Comparison of ENCODE assay signal across 18 cellular contexts in the genomic region with DNA sequence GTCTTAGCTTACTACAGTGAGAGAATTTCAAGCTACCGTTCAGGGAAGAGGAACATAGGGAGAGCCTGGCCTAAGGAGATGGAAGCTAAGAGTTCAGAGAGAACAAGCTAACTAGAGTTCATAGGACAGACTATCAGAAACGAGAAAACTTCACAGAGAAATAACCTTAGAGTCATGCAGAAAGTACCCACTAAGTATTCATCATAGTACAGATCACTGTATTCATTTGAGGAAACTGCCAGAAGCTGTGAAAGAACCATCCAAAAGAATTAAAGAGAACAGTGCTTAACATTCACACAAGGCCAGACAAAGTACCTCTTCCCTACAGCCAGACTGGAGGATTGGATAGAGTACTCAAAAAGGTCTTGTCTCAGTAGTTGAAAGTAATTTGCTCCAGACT.
DNase-seq lines count a peak whose midpoint lies in the region; ATAC-seq, FAIRE-seq and TF ChIP-seq lines count a peak whose summit lies in the region.
"Had no signal": no experiment of that assay in that cellular context is flagged by ENCODE, and none has a peak within 500 bp of the region (broad histone marks: within the 10 kb centered on the region; RNA-seq: fewer than 3 reads in every experiment).

No MANE protein-coding gene starts in this region.

- H3K4me1 ChIP-seq in OCI-LY3 (ENCODE audit: low read length) = peaks cover 16% of the 10 kb centered on the region

- no peak for FAIRE-seq in GM19239 (lab: Jason Lieb, UNC)
- FAIRE-seq: D721Med, K562 had no signal

- no peak overlapping the region for H3K4me3 ChIP-seq in OCI-LY3 (ENCODE audit: low read length)
- H3K4me3 ChIP-seq: K562, PC-9 had no signal

- no peak overlapping the region for H3K9ac ChIP-seq in OCI-LY3 (ENCODE audit: low read length)

- DNase-seq in stimulated activated effector memory CD8-positive, alpha-beta T cell treated with anti-CD3 and anti-CD28 coated beads, Interleukin-12 subunit alpha, Interleukin-12 subunit beta, amount 100 ng/mL, for 72 hours (ENCODE audit: low spot score in 2 of 2) = no peak
- DNase-seq in GM19239 (ENCODE audit: insufficient read length, low spot score) = no peak
- DNase-seq: CD8-positive, alpha-beta T cell; DMS79 treated with DMSO at 0.1 percent for 48 hours; GDM1; NCI-H146; NCI-H2081 treated with DMSO at 0.1 percent for 48 hours; NCI-H526 treated with DMSO at 0.1 percent for 48 hours; PC-9; T-helper 1 cell had no signal

- H3K9me3 ChIP-seq in OCI-LY3 (ENCODE audit: insufficient read depth, low read length) = no peaks in the 10 kb centered on the region; the same call in 1 of the 2 replicates

- no peaks in the 10 kb centered on the region for H3K79me2 ChIP-seq in OCI-LY3 (ENCODE audit: low read length)

- peak overlapping the region; percentile 62 for H2AFZ ChIP-seq in OCI-LY3 (ENCODE audit: low read depth, low read length)

- no peaks in the 10 kb centered on the region for H4K20me1 ChIP-seq in OCI-LY3 (ENCODE audit: insufficient read depth, low read length)

- peak overlapping the region; percentile 18; the same call in 1 of the 2 replicates for H3K27ac ChIP-seq in OCI-LY3 (ENCODE audit: low read length)
- H3K27ac ChIP-seq: HL-60, PC-9 had no signal

- no peaks in the 10 kb centered on the region for H3K36me3 Mint-ChIP-seq in stimulated activated effector memory CD8-positive, alpha-beta T cell treated with anti-CD3 and anti-CD28 coated beads, Interleukin-12 subunit alpha, Interleukin-12 subunit beta, amount 100 ng/mL, for 72 hours
- H3K36me3 Mint-ChIP-seq: CD8-positive, alpha-beta T cell had no signal

- H3K27me3 ChIP-seq in OCI-LY3 (ENCODE audit: low read depth, low read length) = no peaks in the 10 kb centered on the region

- no peaks in the 10 kb centered on the region for H3K9me3 Mint-ChIP-seq in stimulated activated effector memory CD8-positive, alpha-beta T cell treated with anti-CD3 and anti-CD28 coated beads, Interleukin-12 subunit alpha, Interleukin-12 subunit beta, amount 100 ng/mL, for 72 hours
- H3K9me3 Mint-ChIP-seq: CD8-positive, alpha-beta T cell had no signal

- no peak for TF ChIP-seq CTCF in OCI-LY3 (IDR thresholded peaks at IDR 0.05; ENCODE audit: low read depth, low read length)

- no peak overlapping the region for H3K27ac Mint-ChIP-seq in stimulated activated effector memory CD8-positive, alpha-beta T cell treated with anti-CD3 and anti-CD28 coated beads, Interleukin-12 subunit alpha, Interleukin-12 subunit beta, amount 100 ng/mL, for 72 hours
- H3K27ac Mint-ChIP-seq: CD8-positive, alpha-beta T cell had no signal

- H3K4me3 Mint-ChIP-seq in stimulated activated effector memory CD8-positive, alpha-beta T cell treated with anti-CD3 and anti-CD28 coated beads, Interleukin-12 subunit alpha, Interleukin-12 subunit beta, amount 100 ng/mL, for 72 hours = no peak overlapping the region
- H3K4me3 Mint-ChIP-seq: CD8-positive, alpha-beta T cell had no signal

- ATAC-seq in GM21360 (IDR thresholded peaks at IDR 0.05; ENCODE audit: unreplicated experiment) = peak; percentile 53
- ATAC-seq in HG02852 (IDR thresholded peaks at IDR 0.05; ENCODE audit: unreplicated experiment) = peak; percentile 60
- ATAC-seq in stimulated activated effector memory CD8-positive, alpha-beta T cell treated with anti-CD3 and anti-CD28 coated beads, Interleukin-12 subunit alpha, Interleukin-12 subunit beta, amount 100 ng/mL, for 72 hours = peak; percentile 77
- no peak for ATAC-seq in HG03520 (IDR thresholded peaks at IDR 0.05; ENCODE audit: unreplicated experiment)
- no peak for ATAC-seq in HG02763 (IDR thresholded peaks at IDR 0.05; ENCODE audit: unreplicated experiment)
- ATAC-seq: CD8-positive, alpha-beta T cell; K562 had no signal

- H3K4me2 ChIP-seq in OCI-LY3 (ENCODE audit: low read length) = no peak overlapping the region
- H3K4me2 ChIP-seq: PC-9 had no signal

- no peaks in the 10 kb centered on the region for H3K36me3 ChIP-seq in OCI-LY3 (replicated peaks; ENCODE audit: low read depth, low read length)

- no peaks in the 10 kb centered on the region for H3K4me1 Mint-ChIP-seq in stimulated activated effector memory CD8-positive, alpha-beta T cell treated with anti-CD3 and anti-CD28 coated beads, Interleukin-12 subunit alpha, Interleukin-12 subunit beta, amount 100 ng/mL, for 72 hours

Comparison
In these comparisons a context has a peak if more than half of its experiments do, and no peak if none do; other contexts are left out.
1. ATAC-seq: peak in GM21360 (single experiment), HG02852 (single experiment) and stimulated activated effector memory CD8-positive, alpha-beta T cell treated with anti-CD3 and anti-CD28 coated beads, Interleukin-12 subunit alpha, Interleukin-12 subunit beta, amount 100 ng/mL, for 72 hours (single experiment); none in HG03520 (single experiment) and HG02763 (single experiment).